ENCODE assay signal across 19 cellular contexts in the genomic region with DNA sequence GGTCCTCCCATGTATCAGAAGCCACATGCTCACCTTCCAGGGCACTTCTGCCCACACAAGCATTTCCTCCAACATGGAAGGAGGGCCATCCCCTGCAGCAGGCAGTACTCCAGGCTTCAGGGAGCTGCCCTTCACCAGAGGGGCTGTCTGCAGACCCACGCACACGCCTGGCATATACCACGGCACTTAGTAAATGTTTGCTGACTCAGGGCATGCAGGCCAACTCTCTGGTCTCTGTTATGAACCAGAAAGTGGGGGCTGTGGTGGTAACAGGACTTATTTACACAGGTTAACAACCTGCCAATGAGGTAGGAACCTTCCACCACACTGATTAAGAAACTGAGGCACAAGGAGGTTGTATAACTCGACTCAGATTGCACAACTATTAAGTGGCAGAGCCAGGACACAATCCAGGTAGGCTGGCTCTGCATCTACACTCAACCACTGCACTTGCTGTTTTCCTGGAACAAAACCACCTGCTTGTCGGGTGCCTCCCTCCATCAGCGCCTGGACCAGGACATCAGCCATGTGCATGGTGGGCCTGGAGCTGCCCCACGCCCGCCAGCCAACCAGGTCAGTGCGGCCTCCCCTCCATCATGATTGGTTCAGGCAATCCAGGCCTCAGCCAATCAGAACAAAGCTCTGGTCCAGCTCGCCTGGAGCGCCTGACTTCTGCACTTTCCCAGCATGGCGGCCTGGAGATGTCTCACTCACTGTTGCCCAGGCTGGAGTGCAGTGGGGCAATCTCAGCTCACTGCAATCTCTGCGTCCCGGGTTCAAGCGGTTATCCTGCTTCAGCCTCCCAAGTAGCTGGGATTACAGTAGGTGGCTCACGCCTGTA. TPM values are rescaled to one million over a fixed set of nuclear protein-coding genes. Genes with fewer than 3 reads are reported as not detected.
DNase-seq lines count a peak whose midpoint lies in the region; ATAC-seq, FAIRE-seq and TF ChIP-seq lines count a peak whose summit lies in the region.
"Had no signal": no experiment of that assay in that cellular context is flagged by ENCODE, and none has a peak within 500 bp of the region (broad histone marks: within the 10 kb centered on the region; RNA-seq: fewer than 3 reads in every experiment).

No MANE protein-coding gene starts in this region.

- H2BK120ac ChIP-seq in H1 (replicated peaks; ENCODE audit: low read depth, low read length) = no peak overlapping the region

- no peak overlapping the region for H3K56ac ChIP-seq in H1 (replicated peaks; ENCODE audit: insufficient read length, low read depth, low read length)

- no peak overlapping the region for H4K8ac ChIP-seq in H1 (ENCODE audit: extremely low read depth, insufficient read depth, low read length)

- no peak for FAIRE-seq in H1 (lab: Jason Lieb, UNC)
- FAIRE-seq: GM19239, RCC 7860 had no signal

- no peak overlapping the region for H3K27ac ChIP-seq in heart left ventricle
- H3K27ac ChIP-seq in H1 (ENCODE audit: low read depth, low read length) = no peak overlapping the region
- H3K27ac ChIP-seq in testis = no peak overlapping the region
- H3K27ac ChIP-seq: GM23248 had no signal

- no peak for ATAC-seq in left ventricle myocardium superior
- ATAC-seq in heart left ventricle = no peak
- no peak for ATAC-seq in GM19463 (IDR thresholded peaks at IDR 0.05; ENCODE audit: unreplicated experiment)

- H3K4me2 ChIP-seq in H1 (ENCODE audit: insufficient read depth in 1 of 2, low read depth in 2 of 2, low read length in 2 of 2) = no peak overlapping the region; a peak in 1 of 4 replicates

- H3K9me3 ChIP-seq in heart left ventricle (no peaks in the 10 kb centered on the region), H1 (ENCODE audit: insufficient read depth in 2 of 2, low read depth in 1 of 2, low read length in 1 of 2) (no peaks in the 10 kb centered on the region), testis (no peaks in the 10 kb centered on the region)

- no peak overlapping the region for H3K23ac ChIP-seq in H1 (ENCODE audit: insufficient read length)

- H3K9ac ChIP-seq in H1 (replicated peaks in 1 of 4; ENCODE audit: extremely low read depth in 1 of 4, low read depth in 3 of 4, low read length in 3 of 4) = no peak overlapping the region
- H3K9ac ChIP-seq: GM23248 had no signal

- TF ChIP-seq POLR2A in heart left ventricle (IDR thresholded peaks at IDR 0.05) = no peak
- TF ChIP-seq POLR2A in H1 (IDR thresholded peaks at IDR 0.05; ENCODE audit: control extremely low read depth in 1 of 2, low read depth in 2 of 2, low read length in 2 of 2) = no peak
- TF ChIP-seq POLR2A in testis (IDR thresholded peaks at IDR 0.05) = no peak

- 88 to 89% (median 88%) methylated on average over 15 to 16 of the region's 16 CpGs for WGBS in heart left ventricle, 4 donors
- WGBS in H1 (ENCODE audit: extremely low coverage in 1 of 2, insufficient coverage in 1 of 2, insufficient read length in 1 of 2, insufficient replicate concordance in 2 of 2, low coverage in 1 of 2, low lambda C conversion rate in 2 of 2, missing lambda C conversion rate in 1 of 2), 2 experiments = 91% methylated on average over 16 of the region's 16 CpGs; no CpG with 5 or more reads in 1 of the 2 experiments
- 69 to 72% methylated on average over 10 to 16 of the region's 16 CpGs for WGBS in testis, 2 donors

- TF ChIP-seq CTCF in heart left ventricle (IDR thresholded peaks at IDR 0.05) = no peak
- TF ChIP-seq CTCF in H1 (IDR thresholded peaks at IDR 0.05; ENCODE audit: control extremely low read depth in 1 of 3, insufficient read depth in 1 of 3, low read depth in 1 of 3, low read length in 3 of 3) = no peak
- TF ChIP-seq CTCF in testis (IDR thresholded peaks at IDR 0.05) = no peak
- TF ChIP-seq CTCF in foreskin fibroblast (IDR thresholded peaks at IDR 0.05; ENCODE audit: low read depth, low read length) = no peak

- no peak for TF ChIP-seq RAD21 in H1 (IDR thresholded peaks at IDR 0.05 in 1 of 2, conservative IDR thresholded peaks at IDR 0.05 in 1 of 2; ENCODE audit: low read depth in 2 of 2, low read length in 2 of 2)

- no peak overlapping the region for H2BK5ac ChIP-seq in H1 (ENCODE audit: low read depth, low read length)

- no peak overlapping the region for H2AFZ ChIP-seq in H1 (ENCODE audit: low read length)
- H2AFZ ChIP-seq: GM23248 had no signal

- H3K27me3 ChIP-seq in heart left ventricle (no peaks in the 10 kb centered on the region), H1 (replicated peaks in 1 of 4; ENCODE audit: control insufficient read depth in 3 of 4, extremely low read depth in 1 of 4, insufficient read depth in 3 of 4, low read length in 3 of 4) (peaks cover 0 to 5% (median 2%) of the 10 kb centered on the region in 4 experiments; a peak in 3 of 7 replicates), testis (no peaks in the 10 kb centered on the region)

- no peak overlapping the region for H4K91ac ChIP-seq in H1 (replicated peaks; ENCODE audit: insufficient read length, low read length)

- H3K14ac ChIP-seq in H1 (ENCODE audit: insufficient read length) = no peak overlapping the region

- POLR2A ChIA-PET in H1 (lab: Charles Lee; ENCODE audit: partially characterized antibody) = interaction anchor here (0.7 to 35.8 kb wide), 3 partner anchors 23 to 248 kb away, joined by 5 to 1004 read pairs (median 8); partner anchors contain the start of genes ACTG1 and FSCN2

- no peaks in the 10 kb centered on the region for H3K79me1 ChIP-seq in H1 (ENCODE audit: low read depth, low read length)

- no peak overlapping the region for H4K5ac ChIP-seq in H1 (ENCODE audit: insufficient read length, low read depth, low read length)

- no peaks in the 10 kb centered on the region for H4K20me1 ChIP-seq in H1 (replicated peaks in 1 of 2; ENCODE audit: control insufficient read depth in 1 of 2, insufficient read depth in 2 of 2, low read length in 2 of 2)

- peak overlapping the region; percentile 39; the same call in 1 of the 2 replicates for H2AK5ac ChIP-seq in H1 (ENCODE audit: low read depth, low read length)

- intact Hi-C loops in left ventricle myocardium superior (cut with micrococcal nuclease) (no loop called here), heart left ventricle (cut with DNase I) (no loop called here), testis (cut with DNase I; ENCODE audit: low total_unique reads) (no loop called here)

- CTCF ChIA-PET in H1 (lab: Charles Lee; ENCODE audit: partially characterized antibody) = interaction anchor here (1.1 to 2.3 kb wide), 6 partner anchors 9 to 184 kb away, joined by 3 to 8 read pairs (median 3); no protein-coding TSS in a partner anchor

- H2BK15ac ChIP-seq in H1 (ENCODE audit: low read length) = no peak overlapping the region; the same call in 1 of the 2 replicates

- peak overlapping the region; percentile 39; the same call in 1 of the 2 replicates for H2BK12ac ChIP-seq in H1 (ENCODE audit: low read depth, low read length)

- no peak for TF ChIP-seq EP300 in H1 (IDR thresholded peaks at IDR 0.05; ENCODE audit: borderline replicate concordance in 1 of 2, low read depth in 2 of 2, low read length in 2 of 2)

- no peak overlapping the region for H3K18ac ChIP-seq in H1 (ENCODE audit: extremely low read depth, low read length)

- DNase-seq in left ventricle myocardium superior = peak; percentile 17
- DNase-seq in heart left ventricle = no peak
- peak; percentile 54 for DNase-seq in NCI-H69 (lab: John Stamatoyannopoulos, UW)
- no peak for DNase-seq in H1 (ENCODE audit: low read depth in 1 of 2, low spot score in 2 of 2)
- DNase-seq in testis = peak; percentile 74
- no peak for DNase-seq in NCI-H2196 (lab: John Stamatoyannopoulos, UW; ENCODE audit: unreplicated experiment)
- no peak for DNase-seq in foreskin fibroblast
- DNase-seq: COR-L47, EL, GM23248, HFFc6, NCI-H1105, NCI-H1694 treated with DMSO at 0.1 percent for 48 hours, NCI-H2107, NCI-H526 treated with DMSO at 0.1 percent for 48 hours, SHP77 had no signal

- H3K79me2 ChIP-seq in H1 (ENCODE audit: control insufficient read depth in 1 of 2, insufficient read depth in 2 of 2, low read length in 2 of 2) = no peaks in the 10 kb centered on the region

- no peak overlapping the region for H3K4ac ChIP-seq in H1 (replicated peaks; ENCODE audit: insufficient read length, low read depth, low read length)

- peaks cover 0 to 17% (median 4%) of the 10 kb centered on the region in 12 donors for H3K4me1 ChIP-seq in heart left ventricle
- peaks cover 6 to 27% (median 21%) of the 10 kb centered on the region in 4 experiments for H3K4me1 ChIP-seq in H1 (replicated peaks in 1 of 4; ENCODE audit: control insufficient read depth in 3 of 4, insufficient read depth in 4 of 4, low read length in 3 of 4)
- peaks cover 6% of the 10 kb centered on the region for H3K4me1 ChIP-seq in testis

- no peak overlapping the region for H3K4me3 ChIP-seq in heart left ventricle
- no peak overlapping the region for H3K4me3 ChIP-seq in H1 (ENCODE audit: extremely low read depth in 1 of 4, insufficient read depth in 2 of 4, low read depth in 3 of 4, low read length in 4 of 4)
- no peak overlapping the region for H3K4me3 ChIP-seq in testis
- H3K4me3 ChIP-seq in foreskin fibroblast (ENCODE audit: low read depth in 1 of 2, low read length in 2 of 2) = no peak overlapping the region
- H3K4me3 ChIP-seq: GM23248 had no signal

- H3K36me3 ChIP-seq in heart left ventricle = no peaks in the 10 kb centered on the region
- no peaks in the 10 kb centered on the region for H3K36me3 ChIP-seq in H1 (ENCODE audit: control insufficient read depth in 2 of 4, insufficient read depth in 4 of 4, low read length in 3 of 4)
- no peaks in the 10 kb centered on the region for H3K36me3 ChIP-seq in testis (ENCODE audit: low read depth, missing control alignments)

- H3K23me2 ChIP-seq in H1 (ENCODE audit: low read depth, low read length) = no peaks in the 10 kb centered on the region

- peak overlapping the region; percentile 15; the same call in 1 of the 2 replicates for H2BK20ac ChIP-seq in H1 (ENCODE audit: low read length)

RNA-seq across cellular contexts. Expression of gene ACTG1, which starts 19.2 kb away (rescaled TPM):
- total RNA-seq in left ventricle myocardium superior = 357 TPM
- total RNA-seq in heart left ventricle = 1,000 to 10,000 TPM in 2 of 9 donors, 100 to 1,000 TPM in 7; 335 to 1,653 (median 423) TPM
- 1,000 to 10,000 TPM in 1 of 2 donors, 100 to 1,000 TPM in 1; 149 to 1,468 TPM for polyA plus RNA-seq in heart left ventricle
- 3,535 and 3,691 TPM in 2 replicates for total RNA-seq in H1 (2021; fragmentation: NEBNext Ultra II Directional; extraction: Animal tissue kit (Norgen Biotek cat#: 25700))
- polyA plus RNA-seq in H1 (2011; rRNA removed) = 5,010 and 7,420 TPM in 2 replicates
- 3,868 TPM for polyA plus RNA-seq in H1 (2011; cell fraction: cytosol; rRNA removed)
- 4,694 TPM for polyA plus RNA-seq in H1 (2011; cell fraction: nucleus; rRNA removed)
- 3,170 to 3,474 TPM (median 3,377 TPM) in 4 replicates for polyA plus RNA-seq in H1 (2012, experiment 1 of 2)
- 3,649 TPM for polyA plus RNA-seq in H1 (2012, experiment 2 of 2)
- polyA plus RNA-seq in H1 (2013, experiment 1 of 2) = 4,243 TPM
- polyA plus RNA-seq in H1 (2013, experiment 2 of 2) = 4,284 TPM
- polyA minus RNA-seq in H1 (2011; rRNA and poly(A)+ RNA removed) = 1,111 and 1,306 TPM in 2 replicates
- polyA minus RNA-seq in H1 (2011; cell fraction: cytosol; rRNA and poly(A)+ RNA removed) = 1,521 TPM
- 1,666 TPM for polyA minus RNA-seq in H1 (2011; cell fraction: nucleus; rRNA and poly(A)+ RNA removed)
- total RNA-seq in testis = 1,000 to 10,000 TPM; 1,790 to 2,057 TPM
- 1,571 TPM for polyA plus RNA-seq in testis (ENCODE audit: insufficient read depth, low read depth, low replicate concordance)

RNA-seq across cellular contexts. Expression of gene FSCN2, which starts 34.8 kb away (rescaled TPM):
- total RNA-seq in left ventricle myocardium superior = 0.50 TPM
- under 1 TPM in 6 of 9 donors, not detected in 3; 0.22 to 0.72 (median 0.45) TPM for total RNA-seq in heart left ventricle
- polyA plus RNA-seq in heart left ventricle = under 1 TPM; 0.28 to 0.42 TPM
- total RNA-seq in H1 (2021; fragmentation: NEBNext Ultra II Directional; extraction: Animal tissue kit (Norgen Biotek cat#: 25700)) = 0.30 TPM in 1 of 2 replicates, not detected in the other
- polyA plus RNA-seq in H1 (2011; rRNA removed) = 0.18 and 0.44 TPM in 2 replicates
- 0.14 TPM for polyA plus RNA-seq in H1 (2011; cell fraction: cytosol; rRNA removed)
- polyA plus RNA-seq in H1 (2011; cell fraction: nucleus; rRNA removed) = 0.88 TPM
- polyA plus RNA-seq in H1 (2012, experiment 1 of 2) = 0.12 to 0.43 TPM (median 0.30 TPM) in 4 replicates
- polyA plus RNA-seq in H1 (2012, experiment 2 of 2) = 0.28 TPM
- polyA plus RNA-seq in H1 (2013, experiment 1 of 2) = not detected
- polyA plus RNA-seq in H1 (2013, experiment 2 of 2) = 0.07 TPM
- 0.09 and 0.10 TPM in 2 replicates for polyA minus RNA-seq in H1 (2011; rRNA and poly(A)+ RNA removed)
- not detected for polyA minus RNA-seq in H1 (2011; cell fraction: cytosol; rRNA and poly(A)+ RNA removed)
- 0.90 TPM for polyA minus RNA-seq in H1 (2011; cell fraction: nucleus; rRNA and poly(A)+ RNA removed)
- 1 to 10 TPM; 3.5 to 4.0 TPM for total RNA-seq in testis
- polyA plus RNA-seq in testis (ENCODE audit: insufficient read depth, low read depth, low replicate concordance) = 0.37 TPM

RNA-seq across cellular contexts. Expression of gene FAAP100, which starts 58.7 kb away (rescaled TPM):
- total RNA-seq in left ventricle myocardium superior (15.4 TPM), heart left ventricle (10 to 100 TPM; 10.1 to 21.6 (median 13.5) TPM), testis (10 to 100 TPM; 42.6 to 45.8 TPM)
- polyA plus RNA-seq in heart left ventricle (10 to 100 TPM; 17.0 to 18.7 TPM), H1 (2011; rRNA removed) (23.2 and 33.1 TPM in 2 replicates), testis (ENCODE audit: insufficient read depth, low read depth, low replicate concordance) (17.6 TPM)
- total RNA-seq in H1 (2021; fragmentation: NEBNext Ultra II Directional; extraction: Animal tissue kit (Norgen Biotek cat#: 25700)) = 37.9 and 41.8 TPM in 2 replicates
- polyA plus RNA-seq in H1 (2011; cell fraction: cytosol; rRNA removed) = 28.9 TPM
- polyA plus RNA-seq in H1 (2011; cell fraction: nucleus; rRNA removed) = 69.4 TPM
- polyA plus RNA-seq in H1 (2012, experiment 1 of 2) = 17.1 to 31.4 TPM (median 28.6 TPM) in 4 replicates
- 25.6 TPM for polyA plus RNA-seq in H1 (2012, experiment 2 of 2)
- polyA plus RNA-seq in H1 (2013, experiment 1 of 2) = 16.0 TPM
- polyA plus RNA-seq in H1 (2013, experiment 2 of 2) = 16.3 TPM
- polyA minus RNA-seq in H1 (2011; rRNA and poly(A)+ RNA removed) = 13.3 and 19.4 TPM in 2 replicates
- polyA minus RNA-seq in H1 (2011; cell fraction: cytosol; rRNA and poly(A)+ RNA removed) = 18.1 TPM
- 33.6 TPM for polyA minus RNA-seq in H1 (2011; cell fraction: nucleus; rRNA and poly(A)+ RNA removed)

Comparison
In these comparisons a context has a peak if more than half of its experiments do, and no peak if none do; other contexts are left out.
1. DNase-seq: peak in left ventricle myocardium superior (single experiment), NCI-H69 (single experiment) and testis (single experiment); none in heart left ventricle (0 of 5), H1 (0 of 2), NCI-H2196 (single experiment) and foreskin fibroblast (0 of 2).